ENCODE assay signal across 19 cellular contexts in the genomic region with DNA sequence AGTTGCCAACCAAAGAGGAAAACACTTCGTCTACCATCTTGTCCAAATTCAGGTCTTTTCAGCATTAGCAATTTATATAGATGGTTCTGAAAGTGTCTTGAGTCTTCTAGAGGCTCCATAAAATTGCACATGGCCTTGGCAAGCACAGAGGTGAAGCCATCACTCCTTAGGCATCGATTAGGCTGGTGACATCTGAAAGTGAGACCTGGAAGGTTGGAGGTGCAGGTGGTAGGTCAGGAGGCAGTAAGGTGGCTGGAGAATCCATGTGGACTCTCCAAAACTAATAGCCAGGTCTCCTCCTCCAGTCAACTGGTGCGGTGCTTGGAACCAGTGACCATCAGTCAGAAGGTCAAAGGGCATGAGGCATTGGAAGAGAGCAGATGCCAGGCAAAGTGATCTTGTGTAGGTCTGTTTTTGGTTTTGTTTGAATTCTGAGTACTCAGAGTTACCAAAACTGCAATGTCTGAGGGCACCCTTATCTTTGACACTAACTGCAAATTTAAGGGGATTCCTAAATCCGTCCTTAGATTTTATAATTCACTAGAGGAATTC. TPM values are rescaled to one million over a fixed set of nuclear protein-coding genes. Genes with fewer than 3 reads are reported as not detected.
"Had no signal": no experiment of that assay in that cellular context is flagged by ENCODE, and none has a peak within 500 bp of the region (broad histone marks: within the 10 kb centered on the region; RNA-seq: fewer than 3 reads in every experiment).

No MANE protein-coding gene starts in this region.

- H3K27me3 Mint-ChIP-seq: naive thymus-derived CD8-positive, alpha-beta T cell had no signal

- H3K4me2 ChIP-seq: smooth muscle cell had no signal

- H3K4me3 Mint-ChIP-seq: immature natural killer cell; naive thymus-derived CD8-positive, alpha-beta T cell had no signal

- H3K27me3 ChIP-seq: colonic mucosa, ovary, right atrium auricular region, suprapubic skin, thyroid gland, upper lobe of left lung had no signal

- H3K4me1 ChIP-seq: colonic mucosa, thyroid gland had no signal

- H3K27ac Mint-ChIP-seq: naive thymus-derived CD8-positive, alpha-beta T cell had no signal

- H3K36me3 ChIP-seq: colonic mucosa, ovary, right atrium auricular region, suprapubic skin, thyroid gland, upper lobe of left lung had no signal

- H3K9me3 ChIP-seq: colonic mucosa, ovary, right atrium auricular region, suprapubic skin, thyroid gland, upper lobe of left lung had no signal

- H3K4me1 Mint-ChIP-seq: immature natural killer cell; naive thymus-derived CD8-positive, alpha-beta T cell had no signal

- H3K4me3 ChIP-seq: colonic mucosa, ovary, right atrium auricular region, smooth muscle cell, suprapubic skin, thyroid gland, upper lobe of left lung had no signal

- H3K27ac ChIP-seq: colonic mucosa, ovary had no signal

- DNase-seq: caudate nucleus; colonic mucosa; dermis blood vessel endothelial cell; foreskin melanocyte; immature natural killer cell; kidney; left cardiac atrium; mammary epithelial cell; naive thymus-derived CD8-positive, alpha-beta T cell; ovary; stimulated activated CD4-positive, alpha-beta T cell treated with anti-CD3 and anti-CD28 coated beads, Interleukin-2, amount 100 ng/mL, for 48 hours; stimulated activated naive CD4-positive, alpha-beta T cell treated with Interleukin-2 at 50 U/mL for 16 hours; thyroid gland; upper lobe of left lung had no signal

- FAIRE-seq: kidney had no signal

- ATAC-seq: naive thymus-derived CD8-positive, alpha-beta T cell had no signal

RNA-seq across cellular contexts. Expression of a gene that starts 6.6 kb away (rescaled TPM):
- polyA plus RNA-seq: neural cell had no signal

RNA-seq across cellular contexts. Expression of a gene that starts 7.1 kb away (rescaled TPM):
- total RNA-seq: smooth muscle cell had no signal
- polyA plus RNA-seq: neural cell had no signal

RNA-seq across cellular contexts. Expression of a gene that starts 44.3 kb away (rescaled TPM):
- total RNA-seq: mononuclear cell; naive thymus-derived CD8-positive, alpha-beta T cell had no signal
- polyA plus RNA-seq: mammary epithelial cell; naive thymus-derived CD8-positive, alpha-beta T cell; neural cell; smooth muscle cell had no signal
